Comparison of ENCODE assay signal across 17 cellular contexts in genomic region chr2:186559848-186560247, GRCh38. TPM values are rescaled to one million over a fixed set of nuclear protein-coding genes. Genes with fewer than 3 reads are reported as not detected.
DNase-seq lines count a peak whose midpoint lies in the region; ATAC-seq, FAIRE-seq and TF ChIP-seq lines count a peak whose summit lies in the region.
"Had no signal": no experiment of that assay in that cellular context is flagged by ENCODE, and none has a peak within 500 bp of the region (broad histone marks: within the 10 kb centered on the region; RNA-seq: fewer than 3 reads in every experiment).

No MANE protein-coding gene starts in this region.

- CTCF ChIA-PET in GM12878 (lab: Yijun Ruan, JAX): interaction anchor here (0.9 to 1.3 kb wide), 3 partner anchors 55 to 82 kb away, joined by 3 read pairs; no protein-coding TSS in a partner anchor

- 10% methylated on average over 3 of the region's 3 CpGs for WGBS in GM12878 (ENCODE audit: insufficient coverage, insufficient replicate concordance, low lambda C conversion rate, missing lambda C conversion rate)
- WGBS in testis, 2 donors: 82 to 90% methylated on average over 3 of the region's 3 CpGs

- H2AFZ ChIP-seq in GM12878 (ENCODE audit: control insufficient read depth, low read depth, low read length): no peak overlapping the region; the same call in 1 of the 2 replicates

- DNase-seq in GM12878 (ENCODE audit: low read depth, low spot score): no peak
- DNase-seq in testis: no peak
- no peak for DNase-seq in NCI-H1092 treated with DMSO at 0.1 percent for 48 hours (lab: John Stamatoyannopoulos, UW)
- DNase-seq: activated CD8-positive, alpha-beta T cell treated with anti-CD3 and anti-CD28 coated beads, Interleukin-2, amount 10 ng/mL, durations not matched to agents 7 days and 5 days; activated naive CD4-positive, alpha-beta T cell treated with anti-CD3 and anti-CD28 coated beads for 36 hours; central memory CD4-positive, alpha-beta T cell; EL; naive thymus-derived CD4-positive, alpha-beta T cell; NCI-H446 treated with DMSO at 0.1 percent for 48 hours; RPMI8226 had no signal

- no peak for TF ChIP-seq CTCF in GM12878 (IDR thresholded peaks at IDR 0.05 in 2 of 3, conservative IDR thresholded peaks at IDR 0.05 in 1 of 3; ENCODE audit: control insufficient read depth in 2 of 3, extremely low read depth in 1 of 3, insufficient read depth in 1 of 3, low read depth in 3 of 3, low read length in 3 of 3)
- no peak for TF ChIP-seq CTCF in testis (IDR thresholded peaks at IDR 0.05)

- intact Hi-C loops in GM12878 (cut with micrococcal nuclease; ENCODE audit: unreplicated experiment) (no loop called here), testis (cut with DNase I; ENCODE audit: low total_unique reads) (no loop called here)

- no peak overlapping the region for H3K9ac ChIP-seq in GM12878 (ENCODE audit: control insufficient read depth, insufficient read depth, low read length)
- H3K9ac ChIP-seq: BLaER1 had no signal

- SMC1A ChIA-PET in GM12878 (lab: Charles Lee; ENCODE audit: uncharacterized antibody, unreplicated experiment): interaction anchor here (0.6 to 1.9 kb wide), 4 partner anchors 11 to 70 kb away, joined by 3 to 5 read pairs (median 3); no protein-coding TSS in a partner anchor

- TF ChIP-seq RAD21 in GM12878 (IDR thresholded peaks at IDR 0.05; ENCODE audit: insufficient read depth, low read depth, low read length): no peak

- FAIRE-seq in GM12878 (lab: Jason Lieb, UNC): no peak

- in situ Hi-C loops in GM12878 (cut with MboI): no loop called here

- TF ChIP-seq POLR2A in GM12878 (IDR thresholded peaks at IDR 0.05; ENCODE audit: low read depth, low read length) (no peak), testis (IDR thresholded peaks at IDR 0.05) (no peak)

- H3K36me3 ChIP-seq in GM12878 (ENCODE audit: control insufficient read depth in 2 of 2, insufficient read depth in 2 of 2, low read length in 1 of 2) (no peaks in the 10 kb centered on the region), testis (ENCODE audit: low read depth, missing control alignments) (no peaks in the 10 kb centered on the region)
- H3K36me3 ChIP-seq: BLaER1 had no signal

- H3K4me1 ChIP-seq in GM12878 (ENCODE audit: control insufficient read depth, insufficient read depth, low read length): no peaks in the 10 kb centered on the region; the same call in 1 of the 2 replicates
- H3K4me1 ChIP-seq in testis: no peaks in the 10 kb centered on the region
- H3K4me1 ChIP-seq: BLaER1 had no signal

- RAD21 ChIA-PET in GM12878 (lab: Charles Lee; ENCODE audit: unreplicated experiment): interaction anchor here (0.6 kb wide), 1 partner anchor 679 kb away, joined by 3 read pairs; no protein-coding TSS in a partner anchor

- H3K9me3 ChIP-seq in GM12878 (replicated peaks; ENCODE audit: control insufficient read depth, insufficient read depth, low read length) (no peaks in the 10 kb centered on the region), testis (no peaks in the 10 kb centered on the region)
- H3K9me3 ChIP-seq: BLaER1 had no signal

- H3K4me2 ChIP-seq in GM12878 (ENCODE audit: control insufficient read depth, insufficient read depth): no peak overlapping the region; the same call in none of the 2 replicates
- H3K4me2 ChIP-seq: BLaER1 had no signal

- POLR2A ChIA-PET in GM12878 (lab: Charles Lee): interaction anchor here (0.5 to 1.1 kb wide), 2 partner anchors 20 to 23 kb away, joined by 3 read pairs; no protein-coding TSS in a partner anchor

- no TSS peak for BruUV-seq in GM12878 (replicated peaks; lab: Mats Ljungman, UMichigan)

- H3K27me3 ChIP-seq in GM12878 (replicated peaks in 1 of 2; ENCODE audit: control insufficient read depth in 2 of 2, insufficient read depth in 2 of 2, low read length in 1 of 2): no peaks in the 10 kb centered on the region
- no peaks in the 10 kb centered on the region for H3K27me3 ChIP-seq in testis
- H3K27me3 ChIP-seq: BLaER1 had no signal

- ATAC-seq in GM18870 (IDR thresholded peaks at IDR 0.05; ENCODE audit: unreplicated experiment): peak; percentile 91
- ATAC-seq in GM21529 (IDR thresholded peaks at IDR 0.05; ENCODE audit: unreplicated experiment): peak; percentile 91
- ATAC-seq in HG03066 (IDR thresholded peaks at IDR 0.05; ENCODE audit: low read depth, unreplicated experiment): peak; percentile 97
- ATAC-seq in GM12878: peak; percentile 93
- ATAC-seq in HG02840 (IDR thresholded peaks at IDR 0.05; ENCODE audit: low FRiP score, unreplicated experiment): no peak
- no peak for ATAC-seq in HG03139 (IDR thresholded peaks at IDR 0.05; ENCODE audit: unreplicated experiment)
- ATAC-seq: activated CD8-positive, alpha-beta T cell treated with anti-CD3 and anti-CD28 coated beads, Interleukin-2, amount 10 ng/mL, durations not matched to agents 7 days and 5 days; left lobe of liver; naive thymus-derived CD4-positive, alpha-beta T cell had no signal

- H3K4me3 ChIP-seq in GM12878 (no peak overlapping the region; the same call in 1 of the 2 replicates), testis (no peak overlapping the region)
- H3K4me3 ChIP-seq: BLaER1 had no signal

- H4K20me1 ChIP-seq in GM12878 (ENCODE audit: control insufficient read depth, insufficient read depth): no peaks in the 10 kb centered on the region
- H4K20me1 ChIP-seq: BLaER1 had no signal

- H3K27ac ChIP-seq in GM12878 (ENCODE audit: control insufficient read depth, insufficient read depth): no peak overlapping the region
- no peak overlapping the region for H3K27ac ChIP-seq in testis
- H3K27ac ChIP-seq: BLaER1 had no signal

- no peak for TF ChIP-seq EP300 in GM12878 (IDR thresholded peaks at IDR 0.05; ENCODE audit: borderline replicate concordance in 1 of 2, control insufficient read depth in 1 of 2, low read depth in 2 of 2, low read length in 2 of 2)

- H3K79me2 ChIP-seq in GM12878 (ENCODE audit: control insufficient read depth, insufficient read depth, low read length): no peaks in the 10 kb centered on the region

TF ChIP-seq in GM12878, 131 proteins besides CTCF, POLR2A, EP300 and RAD21:
- TF ChIP-seq RUNX3 (IDR thresholded peaks at IDR 0.05; ENCODE audit: low read length) (peak; percentile 11; the same call in 1 of the 2 replicates), IKZF2 (IDR thresholded peaks at IDR 0.05) (no peak)

RNA-seq across cellular contexts. Expression of gene ITGAV, which starts 30.0 kb away (rescaled TPM):
- total RNA-seq in GM12878 (2013; cell fraction: nucleolus; rRNA removed): 55.8 and 61.0 TPM in 2 replicates
- 9.3 and 11.7 TPM in 2 replicates for total RNA-seq in GM12878 (2014; rRNA removed)
- 8.9 and 11.1 TPM in 2 replicates for total RNA-seq in GM12878 (2014; rRNA removed; fragmentation: Illumina TruSeq; extraction: Trizol)
- 6.8 and 10.1 TPM in 2 replicates for total RNA-seq in GM12878 (2021)
- polyA plus RNA-seq in GM12878 (2011; ENCODE audit: low read depth): 2.2 TPM
- polyA plus RNA-seq in GM12878 (2011; rRNA removed): 10.8 and 14.3 TPM in 2 replicates
- 3.6 and 5.6 TPM in 2 replicates for polyA plus RNA-seq in GM12878 (2011; cell fraction: cytosol; rRNA removed)
- polyA plus RNA-seq in GM12878 (2011; cell fraction: nucleus; rRNA removed): 23.3 and 27.3 TPM in 2 replicates
- 4.3 and 5.5 TPM in 2 replicates for polyA plus RNA-seq in GM12878 (2012)
- polyA plus RNA-seq in GM12878 (2014; fragmentation: Illumina TruSeq; extraction: Trizol): 6.6 and 7.5 TPM in 2 replicates
- 1 to 10 TPM; 2.1 to 2.2 TPM for polyA plus RNA-seq in GM12878 (2014; fragmentation: Nextera tagmentation; extraction: Ambion mirVana)
- polyA plus RNA-seq in GM12878 (2014; rRNA removed): 4.6 and 4.9 TPM in 2 replicates
- 1 to 10 TPM; 5.0 to 5.5 TPM for polyA plus RNA-seq in GM12878 (2016; fragmentation: Nextera tagmentation; extraction: Ambion mirVana)
- 12.9 and 19.6 TPM in 2 replicates for polyA minus RNA-seq in GM12878 (2011; rRNA and poly(A)+ RNA removed)
- 6.5 and 8.8 TPM in 2 replicates for polyA minus RNA-seq in GM12878 (2011; cell fraction: cytosol; rRNA and poly(A)+ RNA removed)
- polyA minus RNA-seq in GM12878 (2011; cell fraction: nucleus; rRNA and poly(A)+ RNA removed): 14.9 and 24.8 TPM in 2 replicates
- total RNA-seq in testis: 10 to 100 TPM; 62.2 to 93.3 TPM
- polyA plus RNA-seq in testis (ENCODE audit: insufficient read depth, low read depth, low replicate concordance): 23.5 TPM

Comparison
In these comparisons a context has a peak if more than half of its experiments do, and no peak if none do; other contexts are left out.
1. ATAC-seq: peak in GM18870 (single experiment), GM21529 (single experiment), HG03066 (single experiment) and GM12878 (single experiment); none in HG02840 (single experiment) and HG03139 (single experiment).